ENCODE assay signal across 5 cellular contexts in the genomic region with DNA sequence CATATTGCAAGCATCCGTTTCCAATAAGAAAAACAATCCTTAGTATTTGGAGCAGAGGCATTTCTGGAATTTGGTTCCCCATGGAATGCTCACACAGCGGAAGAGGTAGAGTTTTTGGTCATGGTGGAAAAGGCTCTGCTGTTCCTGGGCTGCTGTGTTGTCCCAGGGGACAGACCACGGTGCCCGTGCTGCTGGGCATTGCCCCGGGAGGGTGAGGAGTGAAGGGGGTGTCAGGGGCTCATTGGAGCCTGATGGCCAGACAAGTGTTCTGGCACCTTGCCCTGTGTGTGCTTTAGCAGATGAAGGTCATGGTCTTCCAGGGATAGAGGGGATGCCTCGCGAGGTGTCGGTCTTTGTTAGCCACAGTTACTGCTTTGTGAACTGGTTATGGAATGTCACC.
"Had no signal": no experiment of that assay in that cellular context is flagged by ENCODE, and none has a peak within 500 bp of the region (broad histone marks: within the 10 kb centered on the region; RNA-seq: fewer than 3 reads in every experiment).

No MANE protein-coding gene starts in this region.

- ATAC-seq: GM23338, HepG2 had no signal

- H2AFZ ChIP-seq: GM23338 had no signal

- H3K4me3 ChIP-seq: GM23338 had no signal

- H3K4me2 ChIP-seq: GM23338 had no signal

- DNase-seq: H9, HCEC 1CT, KBM-7 had no signal
